In the genomic region with DNA sequence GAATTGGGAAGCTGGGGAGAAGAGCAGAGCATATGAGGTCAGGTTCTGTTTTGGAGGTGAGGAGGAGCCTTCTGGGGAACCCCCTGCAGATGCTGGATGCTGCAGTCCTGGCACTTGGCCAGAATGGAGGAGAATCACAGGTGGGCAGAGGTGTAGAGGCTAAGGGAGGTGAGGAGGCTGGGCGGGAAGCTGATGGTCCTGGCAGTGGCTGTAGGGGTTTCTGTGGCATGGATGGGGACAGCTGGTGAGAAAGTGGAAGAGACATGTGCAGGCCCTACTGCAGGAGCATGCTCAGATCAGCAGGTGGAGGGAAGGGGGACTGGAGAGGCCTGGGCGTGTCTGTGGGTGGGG, we compare ENCODE assay signal across 1 cellular context.
TF ChIP-seq lines count a peak whose summit lies in the region.

No MANE protein-coding gene starts in this region.

TF ChIP-seq in HEK293, 187 proteins besides CTCF, POLR2A, EP300 and RAD21 (continued from another document):
- TF ChIP-seq, protein P1, sequence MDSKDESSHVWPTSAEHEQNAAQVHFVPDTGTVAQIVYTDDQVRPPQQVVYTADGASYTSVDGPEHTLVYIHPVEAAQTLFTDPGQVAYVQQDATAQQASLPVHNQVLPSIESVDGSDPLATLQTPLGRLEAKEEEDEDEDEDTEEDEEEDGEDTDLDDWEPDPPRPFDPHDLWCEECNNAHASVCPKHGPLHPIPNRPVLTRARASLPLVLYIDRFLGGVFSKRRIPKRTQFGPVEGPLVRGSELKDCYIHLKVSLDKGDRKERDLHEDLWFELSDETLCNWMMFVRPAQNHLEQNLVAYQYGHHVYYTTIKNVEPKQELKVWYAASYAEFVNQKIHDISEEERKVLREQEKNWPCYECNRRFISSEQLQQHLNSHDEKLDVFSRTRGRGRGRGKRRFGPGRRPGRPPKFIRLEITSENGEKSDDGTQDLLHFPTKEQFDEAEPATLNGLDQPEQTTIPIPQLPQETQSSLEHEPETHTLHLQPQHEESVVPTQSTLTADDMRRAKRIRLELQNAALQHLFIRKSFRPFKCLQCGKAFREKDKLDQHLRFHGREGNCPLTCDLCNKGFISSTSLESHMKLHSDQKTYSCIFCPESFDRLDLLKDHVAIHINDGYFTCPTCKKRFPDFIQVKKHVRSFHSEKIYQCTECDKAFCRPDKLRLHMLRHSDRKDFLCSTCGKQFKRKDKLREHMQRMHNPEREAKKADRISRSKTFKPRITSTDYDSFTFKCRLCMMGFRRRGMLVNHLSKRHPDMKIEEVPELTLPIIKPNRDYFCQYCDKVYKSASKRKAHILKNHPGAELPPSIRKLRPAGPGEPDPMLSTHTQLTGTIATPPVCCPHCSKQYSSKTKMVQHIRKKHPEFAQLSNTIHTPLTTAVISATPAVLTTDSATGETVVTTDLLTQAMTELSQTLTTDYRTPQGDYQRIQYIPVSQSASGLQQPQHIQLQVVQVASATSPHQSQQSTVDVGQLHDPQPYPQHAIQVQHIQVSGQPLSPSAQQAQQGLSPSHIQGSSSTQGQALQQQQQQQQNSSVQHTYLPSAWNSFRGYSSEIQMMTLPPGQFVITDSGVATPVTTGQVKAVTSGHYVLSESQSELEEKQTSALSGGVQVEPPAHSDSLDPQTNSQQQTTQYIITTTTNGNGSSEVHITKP (tag by site-specific recombination; IDR thresholded peaks at IDR 0.05), result 0 out of 2 replicates have a peak, but pooled peaks have one; percentile 10
